In genomic region chr5:143691278-143692236, GRCh38 we compare ENCODE assay signal across 15 cellular contexts.
"Had no signal": no experiment of that assay in that cellular context is flagged by ENCODE, and none has a peak within 500 bp of the region (broad histone marks: within the 10 kb centered on the region; RNA-seq: fewer than 3 reads in every experiment).

No MANE protein-coding gene starts in this region.

- H3K9me3 ChIP-seq: gastrocnemius medialis, ovary had no signal

- H3K4me1 ChIP-seq: ascending aorta, breast epithelium, neural progenitor cell had no signal

- H3K36me3 Mint-ChIP-seq: neural progenitor cell had no signal

- ATAC-seq: effector memory CD8-positive, alpha-beta T cell; gastrocnemius medialis; heart left ventricle; left colon had no signal

- H3K36me3 ChIP-seq: ascending aorta, breast epithelium, gastrocnemius medialis, heart left ventricle, neural progenitor cell, ovary had no signal

- H3K27me3 Mint-ChIP-seq: activated B cell treated with CpG ODN at 0.5 μM for 24 hours; effector memory CD8-positive, alpha-beta T cell had no signal

- H3K4me3 ChIP-seq: ascending aorta, breast epithelium, gastrocnemius medialis, heart left ventricle, neural progenitor cell, ovary, skin epidermis had no signal

- H2AFZ ChIP-seq: neural progenitor cell had no signal

- H3K27me3 ChIP-seq: ascending aorta, breast epithelium, gastrocnemius medialis, heart left ventricle, neural progenitor cell, ovary had no signal

- H3K27ac Mint-ChIP-seq: activated B cell treated with CpG ODN at 0.5 μM for 24 hours; activated CD4-positive, alpha-beta T cell treated with anti-CD3 and anti-CD28 coated beads, Interleukin-2, amount 10 ng/mL, durations not matched to agents 7 days and 5 days; effector memory CD8-positive, alpha-beta T cell; neural progenitor cell had no signal

- DNase-seq: activated B cell treated with CpG ODN at 0.5 μM for 24 hours; activated CD4-positive, alpha-beta T cell treated with anti-CD3 and anti-CD28 coated beads, Interleukin-2, amount 10 ng/mL, durations not matched to agents 7 days and 5 days; activated CD8-positive, alpha-beta memory T cell treated with anti-CD3 and anti-CD28 coated beads, Interleukin-2, amount 50 U/mL, for 48 hours; activated naive CD4-positive, alpha-beta T cell; dermis blood vessel endothelial cell; effector memory CD8-positive, alpha-beta T cell; gastrocnemius medialis; heart left ventricle; left colon; ovary had no signal

- H3K27ac ChIP-seq: ascending aorta, breast epithelium, epithelial cell of prostate, gastrocnemius medialis, heart left ventricle, neural progenitor cell, ovary, skin epidermis had no signal

- H3K4me3 Mint-ChIP-seq: activated B cell treated with CpG ODN at 0.5 μM for 24 hours; activated CD4-positive, alpha-beta T cell treated with anti-CD3 and anti-CD28 coated beads, Interleukin-2, amount 10 ng/mL, durations not matched to agents 7 days and 5 days; neural progenitor cell had no signal

- H3K4me1 Mint-ChIP-seq: activated B cell treated with CpG ODN at 0.5 μM for 24 hours, neural progenitor cell had no signal

- H3K4me2 ChIP-seq: neural progenitor cell had no signal

- H3K9ac ChIP-seq: neural progenitor cell had no signal
